Comparison of ENCODE assay signal across 2 cellular contexts in the genomic region with DNA sequence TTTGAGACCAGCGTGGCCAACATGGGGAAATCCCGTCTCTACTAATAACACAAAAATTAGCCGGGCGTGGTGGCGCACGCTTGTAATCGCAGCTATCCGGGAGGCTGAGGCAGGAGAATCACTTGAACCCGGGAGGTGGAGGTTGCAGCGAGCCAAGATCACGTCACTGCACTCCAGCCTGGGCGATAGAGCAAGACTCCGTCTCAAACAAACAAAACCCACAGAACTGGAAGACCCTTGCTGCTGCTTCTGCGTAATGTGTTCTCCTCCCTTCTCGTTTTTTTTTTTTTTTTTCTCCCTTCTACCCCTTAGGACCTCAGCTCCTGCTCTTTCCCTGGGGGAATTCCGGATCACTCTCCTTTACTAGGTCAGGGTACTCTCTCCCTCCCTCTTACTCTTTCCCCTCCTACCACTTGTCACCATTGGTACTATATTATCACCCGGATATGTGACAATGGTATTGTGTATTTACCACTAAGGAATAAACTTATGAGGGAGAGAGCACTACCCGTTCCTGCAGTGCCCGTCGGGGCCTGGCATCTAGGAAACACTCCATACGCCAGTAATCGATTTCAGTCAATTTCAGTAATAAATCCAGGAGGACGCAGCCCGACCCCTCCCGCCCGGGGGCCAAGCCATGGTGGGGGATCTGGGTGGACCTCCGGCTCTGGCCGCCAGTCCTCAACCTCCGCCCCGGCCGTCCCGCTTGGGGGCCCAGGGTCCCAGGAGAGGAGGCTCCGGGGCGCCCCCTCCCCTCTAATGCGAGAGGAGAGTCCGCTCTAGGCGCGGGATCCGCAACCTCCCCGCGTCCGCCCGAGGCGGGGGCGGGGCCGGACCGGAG.
A peak's percentile ranks its signal among the peaks of the same experiment; 100 is the strongest.
TF ChIP-seq lines count a peak whose summit lies in the region.

No MANE protein-coding gene starts in this region.

TF ChIP-seq in WTC11, 78 proteins besides CTCF, POLR2A, EP300 and RAD21 (continues in another document):
- TF ChIP-seq, protein P1, sequence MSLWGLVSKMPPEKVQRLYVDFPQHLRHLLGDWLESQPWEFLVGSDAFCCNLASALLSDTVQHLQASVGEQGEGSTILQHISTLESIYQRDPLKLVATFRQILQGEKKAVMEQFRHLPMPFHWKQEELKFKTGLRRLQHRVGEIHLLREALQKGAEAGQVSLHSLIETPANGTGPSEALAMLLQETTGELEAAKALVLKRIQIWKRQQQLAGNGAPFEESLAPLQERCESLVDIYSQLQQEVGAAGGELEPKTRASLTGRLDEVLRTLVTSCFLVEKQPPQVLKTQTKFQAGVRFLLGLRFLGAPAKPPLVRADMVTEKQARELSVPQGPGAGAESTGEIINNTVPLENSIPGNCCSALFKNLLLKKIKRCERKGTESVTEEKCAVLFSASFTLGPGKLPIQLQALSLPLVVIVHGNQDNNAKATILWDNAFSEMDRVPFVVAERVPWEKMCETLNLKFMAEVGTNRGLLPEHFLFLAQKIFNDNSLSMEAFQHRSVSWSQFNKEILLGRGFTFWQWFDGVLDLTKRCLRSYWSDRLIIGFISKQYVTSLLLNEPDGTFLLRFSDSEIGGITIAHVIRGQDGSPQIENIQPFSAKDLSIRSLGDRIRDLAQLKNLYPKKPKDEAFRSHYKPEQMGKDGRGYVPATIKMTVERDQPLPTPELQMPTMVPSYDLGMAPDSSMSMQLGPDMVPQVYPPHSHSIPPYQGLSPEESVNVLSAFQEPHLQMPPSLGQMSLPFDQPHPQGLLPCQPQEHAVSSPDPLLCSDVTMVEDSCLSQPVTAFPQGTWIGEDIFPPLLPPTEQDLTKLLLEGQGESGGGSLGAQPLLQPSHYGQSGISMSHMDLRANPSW (CRISPR knock-in tag; conservative IDR thresholded peaks at IDR 0.05; ENCODE audit: low read depth), result no peak
- TF ChIP-seq SOX15 (CRISPR knock-in tag; IDR thresholded peaks at IDR 0.05) (no peak), EMX1 (CRISPR knock-in tag; IDR thresholded peaks at IDR 0.05) (no peak), CBFB (CRISPR knock-in tag; IDR thresholded peaks at IDR 0.05; ENCODE audit: low read depth) (0 out of 2 replicates have a peak, but pooled peaks have one; percentile 61), ZBTB21 (CRISPR knock-in tag; IDR thresholded peaks at IDR 0.05; ENCODE audit: borderline replicate concordance) (no peak), ZNF317 (CRISPR knock-in tag; IDR thresholded peaks at IDR 0.05; ENCODE audit: borderline replicate concordance, low read depth) (no peak), ZNF219 (CRISPR knock-in tag; IDR thresholded peaks at IDR 0.05; ENCODE audit: borderline replicate concordance) (no peak), JUN (CRISPR knock-in tag; IDR thresholded peaks at IDR 0.05) (no peak), ZNF121 (CRISPR knock-in tag; IDR thresholded peaks at IDR 0.05) (0 out of 2 replicates have a peak, but pooled peaks have one; percentile 46), FOXK1 (CRISPR knock-in tag; IDR thresholded peaks at IDR 0.05) (peak; percentile 99), FOXJ3 (CRISPR knock-in tag; IDR thresholded peaks at IDR 0.05; ENCODE audit: borderline replicate concordance) (no peak), CREM (CRISPR knock-in tag; IDR thresholded peaks at IDR 0.05) (0 out of 2 replicates have a peak, but pooled peaks have one; percentile 70), FOXP1 (CRISPR knock-in tag; IDR thresholded peaks at IDR 0.05; ENCODE audit: borderline replicate concordance) (no peak), SMAD3 (CRISPR knock-in tag; IDR thresholded peaks at IDR 0.05; ENCODE audit: borderline replicate concordance) (no peak), NFE2L1 (CRISPR knock-in tag; IDR thresholded peaks at IDR 0.05) (no peak), NFYB (CRISPR knock-in tag; conservative IDR thresholded peaks at IDR 0.05; ENCODE audit: low read depth) (0 out of 2 replicates have a peak, but pooled peaks have one; percentile 16), ZNF416 (CRISPR knock-in tag; IDR thresholded peaks at IDR 0.05) (no peak)
- TF ChIP-seq, protein P2, sequence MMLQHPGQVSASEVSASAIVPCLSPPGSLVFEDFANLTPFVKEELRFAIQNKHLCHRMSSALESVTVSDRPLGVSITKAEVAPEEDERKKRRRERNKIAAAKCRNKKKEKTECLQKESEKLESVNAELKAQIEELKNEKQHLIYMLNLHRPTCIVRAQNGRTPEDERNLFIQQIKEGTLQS (CRISPR knock-in tag; conservative IDR thresholded peaks at IDR 0.05), result no peak
- TF ChIP-seq, protein P3, sequence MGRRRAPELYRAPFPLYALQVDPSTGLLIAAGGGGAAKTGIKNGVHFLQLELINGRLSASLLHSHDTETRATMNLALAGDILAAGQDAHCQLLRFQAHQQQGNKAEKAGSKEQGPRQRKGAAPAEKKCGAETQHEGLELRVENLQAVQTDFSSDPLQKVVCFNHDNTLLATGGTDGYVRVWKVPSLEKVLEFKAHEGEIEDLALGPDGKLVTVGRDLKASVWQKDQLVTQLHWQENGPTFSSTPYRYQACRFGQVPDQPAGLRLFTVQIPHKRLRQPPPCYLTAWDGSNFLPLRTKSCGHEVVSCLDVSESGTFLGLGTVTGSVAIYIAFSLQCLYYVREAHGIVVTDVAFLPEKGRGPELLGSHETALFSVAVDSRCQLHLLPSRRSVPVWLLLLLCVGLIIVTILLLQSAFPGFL (CRISPR knock-in tag; IDR thresholded peaks at IDR 0.05; ENCODE audit: borderline replicate concordance), result no peak
- TF ChIP-seq, protein P4, sequence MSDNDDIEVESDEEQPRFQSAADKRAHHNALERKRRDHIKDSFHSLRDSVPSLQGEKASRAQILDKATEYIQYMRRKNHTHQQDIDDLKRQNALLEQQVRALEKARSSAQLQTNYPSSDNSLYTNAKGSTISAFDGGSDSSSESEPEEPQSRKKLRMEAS (CRISPR knock-in tag; IDR thresholded peaks at IDR 0.05), result no peak
- TF ChIP-seq, protein P5, sequence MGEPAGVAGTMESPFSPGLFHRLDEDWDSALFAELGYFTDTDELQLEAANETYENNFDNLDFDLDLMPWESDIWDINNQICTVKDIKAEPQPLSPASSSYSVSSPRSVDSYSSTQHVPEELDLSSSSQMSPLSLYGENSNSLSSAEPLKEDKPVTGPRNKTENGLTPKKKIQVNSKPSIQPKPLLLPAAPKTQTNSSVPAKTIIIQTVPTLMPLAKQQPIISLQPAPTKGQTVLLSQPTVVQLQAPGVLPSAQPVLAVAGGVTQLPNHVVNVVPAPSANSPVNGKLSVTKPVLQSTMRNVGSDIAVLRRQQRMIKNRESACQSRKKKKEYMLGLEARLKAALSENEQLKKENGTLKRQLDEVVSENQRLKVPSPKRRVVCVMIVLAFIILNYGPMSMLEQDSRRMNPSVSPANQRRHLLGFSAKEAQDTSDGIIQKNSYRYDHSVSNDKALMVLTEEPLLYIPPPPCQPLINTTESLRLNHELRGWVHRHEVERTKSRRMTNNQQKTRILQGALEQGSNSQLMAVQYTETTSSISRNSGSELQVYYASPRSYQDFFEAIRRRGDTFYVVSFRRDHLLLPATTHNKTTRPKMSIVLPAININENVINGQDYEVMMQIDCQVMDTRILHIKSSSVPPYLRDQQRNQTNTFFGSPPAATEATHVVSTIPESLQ (CRISPR knock-in tag; IDR thresholded peaks at IDR 0.05), result no peak

TF ChIP-seq in H1, 55 proteins besides CTCF, POLR2A, EP300 and RAD21:
- peak; percentile 73 for TF ChIP-seq ASH2L (IDR thresholded peaks at IDR 0.05; ENCODE audit: low read length)
- TF ChIP-seq TAF7 (optimal IDR thresholded peaks at IDR 0.05; ENCODE audit: borderline replicate concordance, low read depth, low read length), result peak; percentile 51
- no peak for TF ChIP-seq RNF2 (IDR thresholded peaks at IDR 0.05; ENCODE audit: borderline replicate concordance, low read depth, low read length, missing control alignments, poor library complexity, severe bottlenecking)
- peak; percentile 61 for TF ChIP-seq TBP (IDR thresholded peaks at IDR 0.05; ENCODE audit: low read depth, low read length)
- peak; percentile 4 for TF ChIP-seq KDM4A (IDR thresholded peaks at IDR 0.05; ENCODE audit: low read depth, low read length, severe bottlenecking)
- no peak for TF ChIP-seq HDAC2 (IDR thresholded peaks at IDR 0.05; ENCODE audit: borderline replicate concordance in 1 of 2, low read depth in 2 of 2, low read length in 2 of 2)
- TF ChIP-seq YY1 (IDR thresholded peaks at IDR 0.05; ENCODE audit: low read depth, low read length), result no peak
- peak; percentile 73; the same call in 1 of the 2 replicates for TF ChIP-seq EGR1 (IDR thresholded peaks at IDR 0.05; ENCODE audit: borderline replicate concordance, low read depth, low read length)
- peak; percentile 76; the same call in 1 of the 2 replicates for TF ChIP-seq CREB1 (IDR thresholded peaks at IDR 0.05)
- TF ChIP-seq, protein P6, sequence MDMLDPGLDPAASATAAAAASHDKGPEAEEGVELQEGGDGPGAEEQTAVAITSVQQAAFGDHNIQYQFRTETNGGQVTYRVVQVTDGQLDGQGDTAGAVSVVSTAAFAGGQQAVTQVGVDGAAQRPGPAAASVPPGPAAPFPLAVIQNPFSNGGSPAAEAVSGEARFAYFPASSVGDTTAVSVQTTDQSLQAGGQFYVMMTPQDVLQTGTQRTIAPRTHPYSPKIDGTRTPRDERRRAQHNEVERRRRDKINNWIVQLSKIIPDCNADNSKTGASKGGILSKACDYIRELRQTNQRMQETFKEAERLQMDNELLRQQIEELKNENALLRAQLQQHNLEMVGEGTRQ (IDR thresholded peaks at IDR 0.05; ENCODE audit: low read length), result no peak
- TF ChIP-seq PHF8 (conservative IDR thresholded peaks at IDR 0.05; ENCODE audit: low read depth, low read length), result peak; percentile 81
- TF ChIP-seq TAF1 (IDR thresholded peaks at IDR 0.05; ENCODE audit: low read depth, low read length), result peak; percentile 84
